ENCODE assay signal across 17 cellular contexts in genomic region chr2:203730076-203730729, GRCh38. TPM values are rescaled to one million over a fixed set of nuclear protein-coding genes. Genes with fewer than 3 reads are reported as not detected.
DNase-seq lines count a peak whose midpoint lies in the region; ATAC-seq and TF ChIP-seq lines count a peak whose summit lies in the region.
"Had no signal": no experiment of that assay in that cellular context is flagged by ENCODE, and none has a peak within 500 bp of the region (broad histone marks: within the 10 kb centered on the region; RNA-seq: fewer than 3 reads in every experiment).

No MANE protein-coding gene starts in this region.

- CTCF ChIA-PET in activated naive CD4-positive, alpha-beta T cell treated with anti-CD3 and anti-CD28 coated beads, Interleukin-2, amount 10 ng/mL, durations not matched to agents 7 days and 5 days (lab: Charles Lee) = interaction anchor here (0.9 to 5.1 kb wide), 6 partner anchors 11 to 89 kb away, joined by 3 to 56 read pairs (median 4); no protein-coding TSS in a partner anchor
- CTCF ChIA-PET in A673 (lab: Charles Lee) = no interaction called here

- no peak overlapping the region for H3K27ac ChIP-seq in A673 (ENCODE audit: low read depth, low read length, poor library complexity, severe bottlenecking)
- H3K27ac ChIP-seq: brain microvascular endothelial cell, psoas muscle, uterus, WERI-Rb-1 had no signal

- H3K27ac Mint-ChIP-seq in activated naive CD4-positive, alpha-beta T cell treated with anti-CD3 and anti-CD28 coated beads, Interleukin-2, amount 10 ng/mL, durations not matched to agents 7 days and 5 days = peak overlapping the region; percentile 93
- H3K27ac Mint-ChIP-seq in type B pancreatic cell = peak overlapping the region; percentile 84
- H3K27ac Mint-ChIP-seq: B cell had no signal

- ATAC-seq in HG03095 (IDR thresholded peaks at IDR 0.05; ENCODE audit: unreplicated experiment) (peak; percentile 64), GM19035 (IDR thresholded peaks at IDR 0.05; ENCODE audit: unreplicated experiment) (no peak)
- ATAC-seq: left lobe of liver had no signal

- intact Hi-C loops in A673 (cut with micrococcal nuclease; ENCODE audit: unreplicated experiment) = no loop called here

- no peaks in the 10 kb centered on the region for H3K36me3 ChIP-seq in adipocyte (ENCODE audit: control insufficient read depth, insufficient read depth, low read length, severe bottlenecking)
- H3K36me3 ChIP-seq in A673 (ENCODE audit: insufficient read depth, low read length, poor library complexity, severe bottlenecking) = no peaks in the 10 kb centered on the region
- H3K36me3 ChIP-seq: brain microvascular endothelial cell, uterus, WERI-Rb-1 had no signal

- H3K9me3 ChIP-seq in adipocyte (ENCODE audit: control insufficient read depth, low read length) (no peaks in the 10 kb centered on the region), A673 (ENCODE audit: low read depth, low read length, poor library complexity, severe bottlenecking) (no peaks in the 10 kb centered on the region)
- H3K9me3 ChIP-seq: psoas muscle, uterus had no signal

- TF ChIP-seq CTCF in type B pancreatic cell (conservative IDR thresholded peaks at IDR 0.05) = no peak
- no peak for TF ChIP-seq CTCF in A673 (conservative IDR thresholded peaks at IDR 0.05; ENCODE audit: low read depth, low read length)

- peaks cover 2% of the 10 kb centered on the region for H3K9me3 Mint-ChIP-seq in activated naive CD4-positive, alpha-beta T cell treated with anti-CD3 and anti-CD28 coated beads, Interleukin-2, amount 10 ng/mL, durations not matched to agents 7 days and 5 days
- H3K9me3 Mint-ChIP-seq in type B pancreatic cell = peaks cover 4% of the 10 kb centered on the region

- H3K4me1 ChIP-seq in adipocyte (ENCODE audit: control insufficient read depth, insufficient read depth, low read length) (peaks cover 8% of the 10 kb centered on the region), A673 (ENCODE audit: insufficient read depth, low read length, poor library complexity, severe bottlenecking) (no peaks in the 10 kb centered on the region)
- H3K4me1 ChIP-seq: uterus had no signal

- H3K27me3 ChIP-seq in adipocyte (replicated peaks; ENCODE audit: control insufficient read depth, insufficient read depth, low read length) (no peaks in the 10 kb centered on the region), A673 (replicated peaks; ENCODE audit: insufficient read depth, low read depth, low read length, poor library complexity) (no peaks in the 10 kb centered on the region)
- H3K27me3 ChIP-seq: brain microvascular endothelial cell, uterus had no signal

- peak overlapping the region; percentile 22 for H3K4me3 Mint-ChIP-seq in activated naive CD4-positive, alpha-beta T cell treated with anti-CD3 and anti-CD28 coated beads, Interleukin-2, amount 10 ng/mL, durations not matched to agents 7 days and 5 days
- H3K4me3 Mint-ChIP-seq in type B pancreatic cell = no peak overlapping the region
- H3K4me3 Mint-ChIP-seq: B cell had no signal

- POLR2A ChIA-PET in A673 (lab: Charles Lee; ENCODE audit: low non-redundant PET) = no interaction called here

- no peaks in the 10 kb centered on the region for H3K27me3 Mint-ChIP-seq in activated naive CD4-positive, alpha-beta T cell treated with anti-CD3 and anti-CD28 coated beads, Interleukin-2, amount 10 ng/mL, durations not matched to agents 7 days and 5 days
- H3K27me3 Mint-ChIP-seq in type B pancreatic cell = peaks cover 3% of the 10 kb centered on the region

- H3K4me1 Mint-ChIP-seq in activated naive CD4-positive, alpha-beta T cell treated with anti-CD3 and anti-CD28 coated beads, Interleukin-2, amount 10 ng/mL, durations not matched to agents 7 days and 5 days = peaks cover 92% of the 10 kb centered on the region
- peaks cover 16% of the 10 kb centered on the region for H3K4me1 Mint-ChIP-seq in type B pancreatic cell (ENCODE audit: unreplicated experiment)
- H3K4me1 Mint-ChIP-seq: B cell had no signal

- H3K9ac ChIP-seq in adipocyte (ENCODE audit: low read length) = no peak overlapping the region

- DNase-seq in activated naive CD4-positive, alpha-beta T cell treated with anti-CD3 and anti-CD28 coated beads, Interleukin-2, amount 10 ng/mL, durations not matched to agents 7 days and 5 days = no peak
- no peak for DNase-seq in activated naive CD4-positive, alpha-beta T cell treated with Interleukin-2 at 50 U/mL for 16 hours
- peak; percentile 37 for DNase-seq in adipocyte (ENCODE audit: low read depth)
- DNase-seq in type B pancreatic cell (ENCODE audit: extremely low spot score, unreplicated experiment) = no peak
- DNase-seq in A673 (ENCODE audit: low spot score) = no peak
- no peak for DNase-seq in activated gamma-delta T cell (lab: John Stamatoyannopoulos, UW)
- DNase-seq: brain microvascular endothelial cell, NCI-H1694, psoas muscle, uterus, WERI-Rb-1 had no signal

- BruUV-seq in A673 (replicated peaks; lab: Mats Ljungman, UMichigan) = no TSS peak

- H3K36me3 Mint-ChIP-seq in activated naive CD4-positive, alpha-beta T cell treated with anti-CD3 and anti-CD28 coated beads, Interleukin-2, amount 10 ng/mL, durations not matched to agents 7 days and 5 days = peaks cover 89% of the 10 kb centered on the region
- no peaks in the 10 kb centered on the region for H3K36me3 Mint-ChIP-seq in type B pancreatic cell

- H3K4me3 ChIP-seq in adipocyte (ENCODE audit: low read length) (no peak overlapping the region), A673 (ENCODE audit: low read depth, low read length, poor library complexity, severe bottlenecking) (no peak overlapping the region)
- H3K4me3 ChIP-seq: psoas muscle, uterus had no signal

RNA-seq across cellular contexts. Expression of gene CD28, which starts 23.8 kb away (rescaled TPM):
- total RNA-seq in type B pancreatic cell (ENCODE audit: low replicate concordance) = 0.17 TPM in 1 of 2 replicates, not detected in the other
- total RNA-seq in A673 (2021) = not detected in 2 replicates
- total RNA-seq: fibroblast of villous mesenchyme, RPMI7951 had no signal
